Comparison of ENCODE assay signal across 1 cellular context in the genomic region with DNA sequence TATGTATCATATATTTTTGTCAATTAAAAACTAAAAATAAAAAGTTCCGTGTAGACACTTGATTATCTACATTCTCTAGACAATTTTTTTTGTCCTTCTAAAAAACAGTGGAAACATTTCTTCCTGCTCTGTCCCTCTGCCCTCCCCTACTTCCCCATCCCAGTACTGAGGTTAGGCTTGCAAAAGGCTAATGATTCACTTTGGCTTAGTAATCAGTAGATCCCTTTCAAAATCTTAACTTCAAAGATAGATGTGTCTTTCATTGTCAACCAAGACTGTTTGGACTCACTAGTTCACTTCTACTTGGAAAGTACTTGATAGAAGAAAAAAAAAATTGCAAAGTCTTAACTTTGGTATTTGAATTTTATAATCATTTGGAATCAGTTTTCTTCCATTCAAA.
TF ChIP-seq lines count a peak whose summit lies in the region.

No MANE protein-coding gene starts in this region.

TF ChIP-seq in HepG2, 621 proteins besides CTCF, POLR2A, EP300 and RAD21:
- TF ChIP-seq ZNF792 (CRISPR knock-in tag; IDR thresholded peaks at IDR 0.05) (no peak), GABPA (IDR thresholded peaks at IDR 0.05; ENCODE audit: low read depth, low read length) (no peak), GABPA (CRISPR knock-in tag; IDR thresholded peaks at IDR 0.05; ENCODE audit: low read depth) (no peak), ZNF768 (CRISPR knock-in tag; IDR thresholded peaks at IDR 0.05) (no peak), SMC3 (IDR thresholded peaks at IDR 0.05; ENCODE audit: low read length) (no peak), ZNF235 (CRISPR knock-in tag; IDR thresholded peaks at IDR 0.05; ENCODE audit: borderline replicate concordance) (no peak)
